Comparison of ENCODE assay signal across 8 cellular contexts in genomic region chr17:52758481-52758880, GRCh38.
"Had no signal": no experiment of that assay in that cellular context is flagged by ENCODE, and none has a peak within 500 bp of the region (broad histone marks: within the 10 kb centered on the region; RNA-seq: fewer than 3 reads in every experiment).

No MANE protein-coding gene starts in this region.

- H3K4me3 ChIP-seq: GM23248 had no signal

- ATAC-seq: HepG2 had no signal

- H3K27me3 Mint-ChIP-seq: IgD-negative memory B cell had no signal

- H3K4me3 Mint-ChIP-seq: H9, IgD-negative memory B cell had no signal

- H3K36me3 Mint-ChIP-seq: IgD-negative memory B cell had no signal

- H3K4me1 Mint-ChIP-seq: IgD-negative memory B cell had no signal

- H3K27ac Mint-ChIP-seq: H9, IgD-negative memory B cell had no signal

- H3K27ac ChIP-seq: GM23248, HL-60 had no signal

- DNase-seq: GM23248, GOT3, H9, HCEC 1CT, KBM-7 had no signal
